8 cellular contexts compared by ENCODE assay signal in the genomic region with DNA sequence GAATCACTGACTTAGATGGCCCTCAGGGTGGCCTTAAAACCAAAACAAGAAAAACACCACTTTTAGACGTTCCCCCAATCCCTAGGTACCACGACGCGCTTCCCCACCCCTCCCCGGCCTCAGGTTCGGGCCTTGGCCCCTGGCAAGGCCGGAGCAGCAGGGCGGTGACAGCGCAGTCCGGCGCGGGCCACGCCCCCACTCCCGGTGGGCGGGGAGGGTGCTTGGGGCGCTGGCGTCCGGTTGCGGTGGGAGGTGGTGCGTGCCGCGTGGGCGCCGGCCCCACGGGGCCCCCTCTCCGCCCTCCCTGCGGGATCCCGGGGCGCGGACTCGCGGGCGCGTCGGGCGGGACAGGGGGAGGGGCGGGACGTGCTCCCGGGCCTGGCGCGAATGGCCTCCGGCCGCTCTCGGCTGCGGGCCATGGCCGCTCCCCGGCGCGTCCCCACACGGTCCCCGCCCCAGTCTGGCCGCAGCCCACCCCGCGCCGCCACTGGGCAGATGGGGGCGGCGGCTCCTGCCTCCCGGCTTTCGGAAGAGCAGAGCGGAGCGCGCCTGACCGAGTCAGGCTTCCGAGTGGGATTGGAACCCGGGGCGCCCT. TPM values are rescaled to one million over a fixed set of nuclear protein-coding genes. Genes with fewer than 3 reads are reported as not detected.
DNase-seq lines count a peak whose midpoint lies in the region; ATAC-seq and TF ChIP-seq lines count a peak whose summit lies in the region.

No MANE protein-coding gene starts in this region.

- peaks cover 45% of the 10 kb centered on the region for H3K27me3 Mint-ChIP-seq in activated T-cell treated with anti-CD3 and anti-CD28 coated beads, Interleukin-2, amount 50 U/mL, for 72 hours (ENCODE audit: low read depth)
- H3K27me3 Mint-ChIP-seq in endodermal cell (ENCODE audit: insufficient read depth) (peaks cover 74% of the 10 kb centered on the region), naive B cell (peaks cover 15 to 53% (median 28%) of the 10 kb centered on the region in 3 donors)

- H3K4me1 ChIP-seq in KMS-11 (ENCODE audit: low read depth, poor library complexity, severe bottlenecking) (no peaks in the 10 kb centered on the region), endodermal cell (ENCODE audit: control insufficient read depth, insufficient read depth, low read length) (no peaks in the 10 kb centered on the region)

- no peaks in the 10 kb centered on the region for H3K79me2 ChIP-seq in KMS-11 (ENCODE audit: insufficient read depth, low read depth)

- H3K27ac ChIP-seq in KMS-11 (no peak overlapping the region), endodermal cell (ENCODE audit: low read depth, low read length) (no peak overlapping the region)

- H3K36me3 ChIP-seq in KMS-11 (ENCODE audit: insufficient read depth): no peaks in the 10 kb centered on the region
- H3K36me3 ChIP-seq in endodermal cell (ENCODE audit: control insufficient read depth, insufficient read depth, low read length): no peaks in the 10 kb centered on the region

- H3K36me3 Mint-ChIP-seq in activated T-cell treated with anti-CD3 and anti-CD28 coated beads, Interleukin-2, amount 50 U/mL, for 72 hours (ENCODE audit: insufficient read depth in 2 of 2): peaks cover 1% of the 10 kb centered on the region in 2 donors
- H3K36me3 Mint-ChIP-seq in endodermal cell (ENCODE audit: low read depth) (no peaks in the 10 kb centered on the region), naive B cell (no peaks in the 10 kb centered on the region)

- DNase-seq in activated T-cell treated with anti-CD3 and anti-CD28 coated beads, Interleukin-2, amount 50 U/mL, for 72 hours: no peak
- DNase-seq in activated T-cell treated with anti-CD3 and anti-CD28 coated beads, Interleukin-2, amount 50 U/mL, for 48 hours: no peak
- no peak for DNase-seq in endodermal cell
- DNase-seq in naive B cell: no peak
- DNase-seq in NCI-H2196 treated with DMSO at 0.1 percent for 48 hours (lab: John Stamatoyannopoulos, UW; ENCODE audit: unreplicated experiment): no peak
- DNase-seq in activated CD4-positive, CD25-positive, alpha-beta regulatory T cell (lab: John Stamatoyannopoulos, UW): no peak
- no peak for DNase-seq in NCI-H2107 (lab: John Stamatoyannopoulos, UW)

- peak overlapping the region; percentile 36; the same call in 1 of the 2 replicates for H3K4me2 ChIP-seq in KMS-11

- no peak overlapping the region for H3K9ac ChIP-seq in KMS-11
- no peak overlapping the region for H3K9ac ChIP-seq in endodermal cell (ENCODE audit: extremely low read depth, low read length, poor library complexity, severe bottlenecking)

- H2AFZ ChIP-seq in KMS-11 (ENCODE audit: low read depth): no peak overlapping the region

- H3K4me3 ChIP-seq in KMS-11 (IDR thresholded peaks at IDR 0.05; ENCODE audit: insufficient read depth, low read depth, low read length) (no peak overlapping the region), endodermal cell (ENCODE audit: low read length) (peak overlapping the region; percentile 75)

- 0 to 8% methylated on average over 14 to 65 of the region's 66 CpGs for WGBS in endodermal cell (ENCODE audit: insufficient coverage in 1 of 2, insufficient read length in 1 of 2), 2 experiments

- no peaks in the 10 kb centered on the region for H3K9me3 ChIP-seq in endodermal cell (ENCODE audit: control insufficient read depth, low read length)

- no peaks in the 10 kb centered on the region for H4K20me1 ChIP-seq in KMS-11 (ENCODE audit: insufficient read depth)

- TF ChIP-seq CTCF in KMS-11 (conservative IDR thresholded peaks at IDR 0.05; ENCODE audit: low read depth, low read length) (no peak), endodermal cell (conservative IDR thresholded peaks at IDR 0.05) (no peak)

- no peaks in the 10 kb centered on the region for H3K4me1 Mint-ChIP-seq in activated T-cell treated with anti-CD3 and anti-CD28 coated beads, Interleukin-2, amount 50 U/mL, for 72 hours (ENCODE audit: low read depth)
- no peaks in the 10 kb centered on the region for H3K4me1 Mint-ChIP-seq in endodermal cell
- peaks cover 0 to 17% (median 5%) of the 10 kb centered on the region in 3 donors for H3K4me1 Mint-ChIP-seq in naive B cell

- peak overlapping the region; percentile 86 to 89 for H3K4me3 Mint-ChIP-seq in activated T-cell treated with anti-CD3 and anti-CD28 coated beads, Interleukin-2, amount 50 U/mL, for 72 hours
- H3K4me3 Mint-ChIP-seq in endodermal cell (peak overlapping the region; percentile 57), naive B cell (peak overlapping the region; percentile 76 to 92 (median 86))

- H3K9me3 Mint-ChIP-seq in activated T-cell treated with anti-CD3 and anti-CD28 coated beads, Interleukin-2, amount 50 U/mL, for 72 hours: no peaks in the 10 kb centered on the region
- H3K9me3 Mint-ChIP-seq in endodermal cell: peaks cover 3% of the 10 kb centered on the region
- no peaks in the 10 kb centered on the region for H3K9me3 Mint-ChIP-seq in naive B cell

- ATAC-seq in activated T-cell treated with anti-CD3 and anti-CD28 coated beads, Interleukin-2, amount 50 U/mL, for 72 hours (replicated peaks in 1 of 2): peak; percentile 22 to 35
- ATAC-seq in naive B cell (ENCODE audit: low read depth in 2 of 2): peak in 1 of 2 donors; percentile 20

- H3K27ac Mint-ChIP-seq in activated T-cell treated with anti-CD3 and anti-CD28 coated beads, Interleukin-2, amount 50 U/mL, for 72 hours: no peak overlapping the region
- H3K27ac Mint-ChIP-seq in endodermal cell: no peak overlapping the region
- H3K27ac Mint-ChIP-seq in naive B cell: no peak overlapping the region

- H3K27me3 ChIP-seq in KMS-11 (ENCODE audit: insufficient read depth, low read depth) (no peaks in the 10 kb centered on the region), endodermal cell (ENCODE audit: control insufficient read depth, insufficient read depth, low read length, poor library complexity, severe bottlenecking) (peaks cover 67% of the 10 kb centered on the region)

RNA-seq across cellular contexts. Expression of gene PPP1R3G, which starts 0.9 kb away (rescaled TPM):
- under 1 TPM in 1 of 2 donors, not detected in 1; 0.05 TPM for total RNA-seq in activated T-cell treated with anti-CD3 and anti-CD28 coated beads, Interleukin-2, amount 50 U/mL, for 72 hours
- not detected for total RNA-seq in endodermal cell
- polyA plus RNA-seq in endodermal cell (2013, experiment 1 of 2): 0.18 TPM
- 0.17 TPM for polyA plus RNA-seq in endodermal cell (2013, experiment 2 of 2)
- polyA plus RNA-seq in naive B cell (ENCODE audit: low read depth in 6 of 6): under 1 TPM in 2 of 6 donors, not detected in 4; 0.11 TPM
